In genomic region chr5:59487838-59488729, GRCh38 we compare ENCODE assay signal across 25 cellular contexts.
A peak's percentile ranks its signal among the peaks of the same experiment; 100 is the strongest.
DNase-seq lines count a peak whose midpoint lies in the region; ATAC-seq and TF ChIP-seq lines count a peak whose summit lies in the region.
"Had no signal": no experiment of that assay in that cellular context is flagged by ENCODE, and none has a peak within 500 bp of the region (broad histone marks: within the 10 kb centered on the region; RNA-seq: fewer than 3 reads in every experiment).

No MANE protein-coding gene starts in this region.

- H3K9me3 Mint-ChIP-seq in endodermal cell: no peaks in the 10 kb centered on the region
- H3K9me3 Mint-ChIP-seq in nephron: no peaks in the 10 kb centered on the region
- H3K9me3 Mint-ChIP-seq: activated B cell treated with CpG ODN at 0.5 μM for 24 hours; activated CD4-positive, alpha-beta memory T cell treated with anti-CD3 and anti-CD28 coated beads for 36 hours; activated naive CD4-positive, alpha-beta T cell treated with anti-CD3 and anti-CD28 coated beads, Interleukin-2, amount 50 U/mL, for 24 hours; dendritic cell treated with granulocyte-macrophage colony-stimulating factor and Interleukin-4, amounts not matched to agents 40 ng/mL and 50 ng/mL, for 4 days; IgD-negative memory B cell; T-helper 2 cell treated with Interferon-gamma antibody and Interleukin-4, amounts not matched to agents 5 μg/mL and 100 μg/mL, for 36 hours had no signal

- H3K36me3 ChIP-seq in heart left ventricle (no peaks in the 10 kb centered on the region), endodermal cell (ENCODE audit: control insufficient read depth, insufficient read depth, low read length) (no peaks in the 10 kb centered on the region), vagina (no peaks in the 10 kb centered on the region)
- H3K36me3 ChIP-seq: SJSA1, uterus had no signal

- H3K4me1 Mint-ChIP-seq in endodermal cell (peaks cover 4% of the 10 kb centered on the region), nephron (peaks cover 58% of the 10 kb centered on the region)
- H3K4me1 Mint-ChIP-seq: activated naive CD4-positive, alpha-beta T cell treated with anti-CD3 and anti-CD28 coated beads, Interleukin-2, amount 50 U/mL, for 24 hours had no signal

- in situ Hi-C loops in KBM-7 (cut with MboI; ENCODE audit: low pct_unique_long_range_greater_than_20kb, low sequenced_read_pairs): no loop called here

- peaks cover 0 to 11% (median 0%) of the 10 kb centered on the region in 12 donors for H3K4me1 ChIP-seq in heart left ventricle
- no peaks in the 10 kb centered on the region for H3K4me1 ChIP-seq in endodermal cell (ENCODE audit: control insufficient read depth, insufficient read depth, low read length)
- H3K4me1 ChIP-seq in vagina: no peaks in the 10 kb centered on the region
- H3K4me1 ChIP-seq: uterus had no signal

- intact Hi-C loops in left cardiac atrium (cut with DNase I) (no loop called here), heart left ventricle (cut with DNase I) (no loop called here), vagina (cut with DNase I) (no loop called here)

- H3K27ac Mint-ChIP-seq in endodermal cell: peak overlapping the region; percentile 64
- peak overlapping the region; percentile 32 to 97 (median 93) for H3K27ac Mint-ChIP-seq in nephron
- H3K27ac Mint-ChIP-seq: activated B cell treated with CpG ODN at 0.5 μM for 24 hours; activated CD4-positive, alpha-beta memory T cell treated with anti-CD3 and anti-CD28 coated beads for 36 hours; activated naive CD4-positive, alpha-beta T cell treated with anti-CD3 and anti-CD28 coated beads, Interleukin-2, amount 50 U/mL, for 24 hours; dendritic cell treated with granulocyte-macrophage colony-stimulating factor and Interleukin-4, amounts not matched to agents 40 ng/mL and 50 ng/mL, for 4 days; IgD-negative memory B cell; T-helper 2 cell treated with Interferon-gamma antibody and Interleukin-4, amounts not matched to agents 5 μg/mL and 100 μg/mL, for 36 hours had no signal

- no peak overlapping the region for H3K9ac ChIP-seq in endodermal cell (ENCODE audit: extremely low read depth, low read length, poor library complexity, severe bottlenecking)

- H3K27me3 Mint-ChIP-seq in endodermal cell (ENCODE audit: insufficient read depth) (no peaks in the 10 kb centered on the region), nephron (ENCODE audit: low read depth) (no peaks in the 10 kb centered on the region)
- H3K27me3 Mint-ChIP-seq: activated B cell treated with CpG ODN at 0.5 μM for 24 hours; activated naive CD4-positive, alpha-beta T cell treated with anti-CD3 and anti-CD28 coated beads, Interleukin-2, amount 50 U/mL, for 24 hours; dendritic cell treated with granulocyte-macrophage colony-stimulating factor and Interleukin-4, amounts not matched to agents 40 ng/mL and 50 ng/mL, for 4 days; IgD-negative memory B cell had no signal

- H3K9me3 ChIP-seq in heart left ventricle: no peaks in the 10 kb centered on the region
- no peaks in the 10 kb centered on the region for H3K9me3 ChIP-seq in endodermal cell (ENCODE audit: control insufficient read depth, low read length)
- no peaks in the 10 kb centered on the region for H3K9me3 ChIP-seq in vagina
- H3K9me3 ChIP-seq: SJSA1, uterus had no signal

- H3K27ac ChIP-seq in heart left ventricle (no peak overlapping the region), endodermal cell (ENCODE audit: low read depth, low read length) (no peak overlapping the region), vagina (no peak overlapping the region)
- H3K27ac ChIP-seq: foreskin keratinocyte, PC-9, SJSA1, uterus had no signal

- H3K36me3 Mint-ChIP-seq in endodermal cell (ENCODE audit: low read depth) (no peaks in the 10 kb centered on the region), nephron (ENCODE audit: low read depth) (no peaks in the 10 kb centered on the region)
- H3K36me3 Mint-ChIP-seq: activated CD4-positive, alpha-beta memory T cell treated with anti-CD3 and anti-CD28 coated beads for 36 hours; activated naive CD4-positive, alpha-beta T cell treated with anti-CD3 and anti-CD28 coated beads, Interleukin-2, amount 50 U/mL, for 24 hours had no signal

- 57 to 64% (median 61%) methylated on average over 6 of the region's 6 CpGs for WGBS in heart left ventricle, 4 donors
- WGBS in endodermal cell (ENCODE audit: insufficient coverage in 1 of 2, insufficient read length in 1 of 2), 2 experiments: 91 to 94% methylated on average over 2 to 6 of the region's 6 CpGs

- ATAC-seq in left cardiac atrium (peak; percentile 27 to 35), heart left ventricle (no peak), GM21786 (IDR thresholded peaks at IDR 0.05; ENCODE audit: unreplicated experiment) (no peak)
- ATAC-seq: foreskin keratinocyte, GM12878 had no signal

- H3K27me3 ChIP-seq in heart left ventricle (no peaks in the 10 kb centered on the region), endodermal cell (ENCODE audit: control insufficient read depth, insufficient read depth, low read length, poor library complexity, severe bottlenecking) (no peaks in the 10 kb centered on the region), vagina (no peaks in the 10 kb centered on the region)
- H3K27me3 ChIP-seq: foreskin keratinocyte, SJSA1, uterus had no signal

- no peak overlapping the region for H3K4me3 ChIP-seq in heart left ventricle
- no peak overlapping the region for H3K4me3 ChIP-seq in endodermal cell (ENCODE audit: low read length)
- no peak overlapping the region for H3K4me3 ChIP-seq in vagina
- H3K4me3 ChIP-seq: GM12878, PC-9, SJSA1, uterus had no signal

- H3K4me3 Mint-ChIP-seq in endodermal cell (no peak overlapping the region), nephron (peak overlapping the region in 1 of 3 experiments; percentile 39)
- H3K4me3 Mint-ChIP-seq: activated B cell treated with CpG ODN at 0.5 μM for 24 hours; activated CD4-positive, alpha-beta memory T cell treated with anti-CD3 and anti-CD28 coated beads for 36 hours; activated naive CD4-positive, alpha-beta T cell treated with anti-CD3 and anti-CD28 coated beads, Interleukin-2, amount 50 U/mL, for 24 hours; dendritic cell treated with granulocyte-macrophage colony-stimulating factor and Interleukin-4, amounts not matched to agents 40 ng/mL and 50 ng/mL, for 4 days; T-helper 2 cell treated with Interferon-gamma antibody and Interleukin-4, amounts not matched to agents 5 μg/mL and 100 μg/mL, for 36 hours had no signal

- DNase-seq in left cardiac atrium (no peak), heart left ventricle (no peak), endodermal cell (no peak), vagina (ENCODE audit: extremely low spot score in 2 of 2) (no peak), KBM-7 (no peak)
- no peak for DNase-seq in activated effector memory CD4-positive, alpha-beta T cell treated with anti-CD3 and anti-CD28 coated beads, Interleukin-2, amount 50 U/mL, for 16 hours
- DNase-seq: ACHN; activated B cell treated with CpG ODN at 0.5 μM for 24 hours; activated CD4-positive, alpha-beta memory T cell treated with anti-CD3 and anti-CD28 coated beads for 36 hours; activated T-cell treated with anti-CD3 and anti-CD28 coated beads, Interleukin-2, amount 50 U/mL, for 1 hour; foreskin keratinocyte; NCI-H187; NCI-H2227 treated with DMSO at 0.1 percent for 48 hours; PC-9; small intestine; stimulated activated CD4-positive, alpha-beta T cell treated with anti-CD3 and anti-CD28 coated beads, Interleukin-4, amount 100 ng/mL, for 4 hours; uterus had no signal

- TF ChIP-seq POLR2A in heart left ventricle (IDR thresholded peaks at IDR 0.05) (no peak), vagina (IDR thresholded peaks at IDR 0.05) (no peak)

- TF ChIP-seq CTCF in heart left ventricle (IDR thresholded peaks at IDR 0.05) (no peak), endodermal cell (conservative IDR thresholded peaks at IDR 0.05) (no peak), nephron (IDR thresholded peaks at IDR 0.05; ENCODE audit: unreplicated experiment in 3 of 3) (no peak), vagina (IDR thresholded peaks at IDR 0.05) (no peak)

Comparison
In these comparisons a context has a peak if more than half of its experiments do, and no peak if none do; other contexts are left out.
1. ATAC-seq: peak in left cardiac atrium (2 of 2); none in heart left ventricle (0 of 4) and GM21786 (single experiment).